ENCODE assay signal across 13 cellular contexts in the genomic region with DNA sequence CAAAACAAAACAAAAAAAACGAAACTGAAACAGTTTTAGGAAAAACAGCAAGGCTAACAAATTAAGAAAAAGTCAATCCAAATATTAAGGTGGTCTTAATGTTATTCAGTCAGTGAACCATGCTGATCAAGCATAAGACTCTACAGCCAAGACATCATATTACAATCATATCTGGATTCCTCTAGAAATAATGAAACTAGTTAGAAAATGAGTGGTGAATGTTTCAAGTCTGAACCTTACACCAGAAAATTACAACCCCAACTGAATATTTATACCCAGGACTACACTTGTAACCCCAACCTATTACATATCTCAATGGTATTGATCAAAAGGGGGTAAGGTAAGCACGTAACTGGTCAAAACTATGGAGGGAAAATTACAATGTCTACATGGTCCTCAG. TPM values are rescaled to one million over a fixed set of nuclear protein-coding genes. Genes with fewer than 3 reads are reported as not detected.
DNase-seq lines count a peak whose midpoint lies in the region; ATAC-seq and TF ChIP-seq lines count a peak whose summit lies in the region.
"Had no signal": no experiment of that assay in that cellular context is flagged by ENCODE, and none has a peak within 500 bp of the region (broad histone marks: within the 10 kb centered on the region; RNA-seq: fewer than 3 reads in every experiment).

No MANE protein-coding gene starts in this region.

- H3K4me3 ChIP-seq in heart right ventricle: peak overlapping the region in 7 of 10 donors; percentile 16 to 36 (median 34)
- peak overlapping the region in 3 of 4 donors; percentile 7 to 11 (median 9) for H3K4me3 ChIP-seq in esophagus muscularis mucosa

- ATAC-seq in heart right ventricle (no peak), HG03097 (IDR thresholded peaks at IDR 0.05; ENCODE audit: low FRiP score, unreplicated experiment) (no peak)
- ATAC-seq in stimulated activated naive CD8-positive, alpha-beta T cell treated with anti-CD3 and anti-CD28 coated beads, Interleukin-15, amount 100 ng/mL, for 72 hours: peak; percentile 77

- TF ChIP-seq CTCF in heart right ventricle (IDR thresholded peaks at IDR 0.05) (no peak), esophagus muscularis mucosa (IDR thresholded peaks at IDR 0.05) (no peak)

- H3K9me3 Mint-ChIP-seq in IgD-negative memory B cell: no peaks in the 10 kb centered on the region
- H3K9me3 Mint-ChIP-seq in stimulated activated naive CD8-positive, alpha-beta T cell treated with anti-CD3 and anti-CD28 coated beads, Interleukin-15, amount 100 ng/mL, for 72 hours: no peaks in the 10 kb centered on the region

- H3K27ac ChIP-seq in heart right ventricle (peak overlapping the region in 4 of 10 donors; percentile 36 to 62 (median 50)), esophagus muscularis mucosa (replicated peaks in 1 of 4) (no peak overlapping the region)

- H3K27me3 ChIP-seq in heart right ventricle (no peaks in the 10 kb centered on the region), esophagus muscularis mucosa (no peaks in the 10 kb centered on the region)

- intact Hi-C loops in heart right ventricle (cut with DNase I): no loop called here
- intact Hi-C loops in cardiac septum (cut with DNase I): no loop called here
- intact Hi-C loops in esophagus muscularis mucosa (cut with DNase I): no loop called here

- DNase-seq in heart right ventricle (no peak), cardiac septum (ENCODE audit: low spot score) (no peak), esophagus muscularis mucosa (ENCODE audit: extremely low spot score) (no peak), OCI-M2 (lab: John Stamatoyannopoulos, UW; ENCODE audit: unreplicated experiment) (no peak)
- DNase-seq in stimulated activated naive CD8-positive, alpha-beta T cell treated with anti-CD3 and anti-CD28 coated beads, Interleukin-15, amount 100 ng/mL, for 72 hours: no peak
- no peak for DNase-seq in stimulated activated CD4-positive, alpha-beta T cell treated with anti-CD3 and anti-CD28 coated beads, Interleukin-4, amount 100 ng/mL, for 4 hours
- DNase-seq: cortex of kidney, IMR-90, NCI-H1105 treated with DMSO at 0.1 percent for 48 hours, NCI-H524, posterior cingulate gyrus had no signal

- H3K4me3 Mint-ChIP-seq in IgD-negative memory B cell: peak overlapping the region in 1 of 4 donors; percentile 59
- peak overlapping the region; percentile 42 to 61 for H3K4me3 Mint-ChIP-seq in stimulated activated naive CD8-positive, alpha-beta T cell treated with anti-CD3 and anti-CD28 coated beads, Interleukin-15, amount 100 ng/mL, for 72 hours

- H3K9me3 ChIP-seq in heart right ventricle (no peaks in the 10 kb centered on the region), esophagus muscularis mucosa (no peaks in the 10 kb centered on the region)

- H3K4me1 ChIP-seq in heart right ventricle (peaks cover 0 to 20% (median 0%) of the 10 kb centered on the region in 9 donors), esophagus muscularis mucosa (no peaks in the 10 kb centered on the region)

- H3K36me3 Mint-ChIP-seq in IgD-negative memory B cell: peaks cover 8% of the 10 kb centered on the region

- WGBS in heart right ventricle, 2 donors: 74 to 84% methylated on average over 2 of the region's 2 CpGs
- WGBS in esophagus muscularis mucosa: 69% methylated on average over 2 of the region's 2 CpGs

- peak overlapping the region in 2 of 3 donors; percentile 3 to 64 for H3K27ac Mint-ChIP-seq in IgD-negative memory B cell
- H3K27ac Mint-ChIP-seq in stimulated activated naive CD8-positive, alpha-beta T cell treated with anti-CD3 and anti-CD28 coated beads, Interleukin-15, amount 100 ng/mL, for 72 hours: peak overlapping the region; percentile 30 to 77

- TF ChIP-seq POLR2A in esophagus muscularis mucosa (IDR thresholded peaks at IDR 0.05; ENCODE audit: low read depth): no peak

- TF ChIP-seq EP300 in esophagus muscularis mucosa (IDR thresholded peaks at IDR 0.05): no peak

- H3K4me1 Mint-ChIP-seq in IgD-negative memory B cell: peaks cover 18 to 25% (median 25%) of the 10 kb centered on the region in 3 donors
- H3K4me1 Mint-ChIP-seq in stimulated activated naive CD8-positive, alpha-beta T cell treated with anti-CD3 and anti-CD28 coated beads, Interleukin-15, amount 100 ng/mL, for 72 hours: peaks cover 52% of the 10 kb centered on the region

- peaks cover 0 to 93% (median 20%) of the 10 kb centered on the region in 9 donors for H3K36me3 ChIP-seq in heart right ventricle
- peaks cover 21 to 81% (median 49%) of the 10 kb centered on the region in 4 donors for H3K36me3 ChIP-seq in esophagus muscularis mucosa

- no peaks in the 10 kb centered on the region for H3K27me3 Mint-ChIP-seq in IgD-negative memory B cell
- no peaks in the 10 kb centered on the region for H3K27me3 Mint-ChIP-seq in stimulated activated naive CD8-positive, alpha-beta T cell treated with anti-CD3 and anti-CD28 coated beads, Interleukin-15, amount 100 ng/mL, for 72 hours

RNA-seq across cellular contexts. Expression of a gene that starts 48.8 kb away (rescaled TPM):
- 100 to 1,000 TPM; 219 to 535 (median 412) TPM for total RNA-seq in heart right ventricle
- 100 to 1,000 TPM; 158 to 167 TPM for polyA plus RNA-seq in heart right ventricle
- 238 TPM for total RNA-seq in cardiac septum
- polyA plus RNA-seq in IgD-negative memory B cell: 47.8 TPM
- total RNA-seq in esophagus muscularis mucosa: 100 to 1,000 TPM in 3 of 4 donors, 10 to 100 TPM in 1; 89.6 to 191 (median 139) TPM

RNA-seq across cellular contexts. Expression of a gene that starts 52.2 kb away (rescaled TPM):
- total RNA-seq in heart right ventricle (10 to 100 TPM in 4 of 10 donors, 1 to 10 TPM in 6; 7.6 to 11.4 (median 9.5) TPM), cardiac septum (6.9 TPM), esophagus muscularis mucosa (10 to 100 TPM; 10.4 to 13.7 (median 10.7) TPM)
- polyA plus RNA-seq in heart right ventricle (1 to 10 TPM; 1.9 to 2.1 TPM), IgD-negative memory B cell (23.9 TPM)

RNA-seq across cellular contexts. Expression of a gene that starts 52.7 kb away (rescaled TPM):
- total RNA-seq in heart right ventricle (10 to 100 TPM; 23.5 to 50.7 (median 34.1) TPM), cardiac septum (35.3 TPM), esophagus muscularis mucosa (10 to 100 TPM; 28.3 to 73.1 (median 34.1) TPM)
- polyA plus RNA-seq in heart right ventricle (10 to 100 TPM in 1 of 2 donors, 1 to 10 TPM in 1; 9.4 to 20.3 TPM), IgD-negative memory B cell (48.7 TPM)
